14 cellular contexts compared by ENCODE assay signal in genomic region chr17:75684249-75684648, GRCh38. TPM values are rescaled to one million over a fixed set of nuclear protein-coding genes. Genes with fewer than 3 reads are reported as not detected.
DNase-seq lines count a peak whose midpoint lies in the region; ATAC-seq, FAIRE-seq and TF ChIP-seq lines count a peak whose summit lies in the region.
"Had no signal": no experiment of that assay in that cellular context is flagged by ENCODE, and none has a peak within 500 bp of the region (broad histone marks: within the 10 kb centered on the region; RNA-seq: fewer than 3 reads in every experiment).

No MANE protein-coding gene starts in this region.

- H3K27me3 Mint-ChIP-seq in CD4-positive, alpha-beta T cell = no peaks in the 10 kb centered on the region
- H3K27me3 Mint-ChIP-seq: stimulated activated naive CD8-positive, alpha-beta T cell treated with anti-CD3 and anti-CD28 coated beads, Interleukin-15, amount 100 ng/mL, for 72 hours had no signal

- no peak overlapping the region for H3K4me3 Mint-ChIP-seq in CD4-positive, alpha-beta T cell
- H3K4me3 Mint-ChIP-seq: endodermal cell; nephron; stimulated activated naive CD8-positive, alpha-beta T cell treated with anti-CD3 and anti-CD28 coated beads, Interleukin-15, amount 100 ng/mL, for 72 hours had no signal

- no peak overlapping the region for H2AFZ ChIP-seq in PC-9

- peak in 3 of 4 donors; percentile 36 to 49 (median 47) for ATAC-seq in pancreas
- no peak for ATAC-seq in CD4-positive, alpha-beta T cell (ENCODE audit: poor library complexity)
- ATAC-seq: stimulated activated naive CD8-positive, alpha-beta T cell treated with anti-CD3 and anti-CD28 coated beads, Interleukin-15, amount 100 ng/mL, for 72 hours had no signal

- H3K36me3 ChIP-seq in BLaER1 (peaks cover 43% of the 10 kb centered on the region), PC-9 (ENCODE audit: low read depth) (0 out of 2 replicates have a peak, but pooled peaks cover 4% of the 10 kb centered on the region), esophagus muscularis mucosa (peaks cover 0 to 33% (median 17%) of the 10 kb centered on the region in 4 donors), pancreas (no peaks in the 10 kb centered on the region)

- no peak for TF ChIP-seq CTCF in PC-9 (conservative IDR thresholded peaks at IDR 0.05)
- no peak for TF ChIP-seq CTCF in esophagus muscularis mucosa (IDR thresholded peaks at IDR 0.05)
- TF ChIP-seq CTCF in pancreas (IDR thresholded peaks at IDR 0.05) = no peak
- TF ChIP-seq CTCF in CD4-positive, alpha-beta T cell (IDR thresholded peaks at IDR 0.05) = no peak

- H3K27ac ChIP-seq in BLaER1 = peak overlapping the region; percentile 89
- peak overlapping the region; percentile 76 for H3K27ac ChIP-seq in PC-9
- H3K27ac ChIP-seq in esophagus muscularis mucosa (replicated peaks in 1 of 4) = peak overlapping the region in 3 of 4 donors; percentile 40 to 78 (median 68)
- peak overlapping the region in 2 of 4 donors; percentile 5 to 23 for H3K27ac ChIP-seq in pancreas
- H3K27ac ChIP-seq in CD4-positive, alpha-beta T cell (ENCODE audit: low read depth, low read length) = no peak overlapping the region

- H3K4me1 Mint-ChIP-seq in CD4-positive, alpha-beta T cell (ENCODE audit: low read depth) = peaks cover 52% of the 10 kb centered on the region
- H3K4me1 Mint-ChIP-seq: nephron had no signal

- no peak for DNase-seq in PC-9
- DNase-seq in esophagus muscularis mucosa (ENCODE audit: extremely low spot score) = no peak
- no peak for DNase-seq in pancreas
- no peak for DNase-seq in NCI-H2107 (lab: John Stamatoyannopoulos, UW)
- no peak for DNase-seq in NCI-H187 (lab: John Stamatoyannopoulos, UW)
- DNase-seq in NCI-H2227 treated with DMSO at 0.1 percent for 48 hours (lab: John Stamatoyannopoulos, UW) = no peak
- no peak for DNase-seq in CD4-positive, alpha-beta T cell
- DNase-seq: endodermal cell; GDM1; NK-92 treated with Interleukin-12 subunit alpha and Interleukin-12 subunit beta, amount 100 ng/mL, for 24 hours; stimulated activated CD4-positive, alpha-beta T cell treated with anti-CD3 and anti-CD28 coated beads, Interleukin-2, amount 100 ng/mL, for 24 hours; stimulated activated naive CD8-positive, alpha-beta T cell treated with anti-CD3 and anti-CD28 coated beads, Interleukin-15, amount 100 ng/mL, for 72 hours had no signal

- H3K4me3 ChIP-seq in BLaER1 (no peak overlapping the region), PC-9 (no peak overlapping the region), esophagus muscularis mucosa (no peak overlapping the region), pancreas (no peak overlapping the region)

- H3K9me2 ChIP-seq in PC-9 (ENCODE audit: insufficient read depth) = no peaks in the 10 kb centered on the region

- H3K9me3 ChIP-seq in BLaER1 (no peaks in the 10 kb centered on the region), PC-9 (ENCODE audit: insufficient read depth, low read depth) (no peaks in the 10 kb centered on the region), esophagus muscularis mucosa (no peaks in the 10 kb centered on the region), pancreas (no peaks in the 10 kb centered on the region)
- no peaks in the 10 kb centered on the region for H3K9me3 ChIP-seq in CD4-positive, alpha-beta T cell (ENCODE audit: control insufficient read depth, low read length)

- POLR2A ChIA-PET in PC-9 (lab: Charles Lee; ENCODE audit: unreplicated experiment) = interaction anchor here (0.5 to 2.3 kb wide), 4 partner anchors 30 to 135 kb away, joined by 3 to 27 read pairs (median 10); partner anchors contain the start of gene ITGB4
- POLR2A ChIA-PET in CD4-positive, alpha-beta T cell (lab: Charles Lee) = interaction anchor here (1.1 kb wide), 1 partner anchor 18 kb away, joined by 3 read pairs; the partner anchor contains the start of gene RECQL5

- H3K27ac Mint-ChIP-seq in CD4-positive, alpha-beta T cell = no peak overlapping the region
- H3K27ac Mint-ChIP-seq: nephron; stimulated activated naive CD8-positive, alpha-beta T cell treated with anti-CD3 and anti-CD28 coated beads, Interleukin-15, amount 100 ng/mL, for 72 hours had no signal

- H3F3A ChIP-seq in PC-9 (ENCODE audit: insufficient read depth, low read depth) = peaks cover 58% of the 10 kb centered on the region

- H3K27me3 ChIP-seq in BLaER1 (no peaks in the 10 kb centered on the region), PC-9 (ENCODE audit: insufficient read depth, low read depth) (no peaks in the 10 kb centered on the region), esophagus muscularis mucosa (no peaks in the 10 kb centered on the region), pancreas (no peaks in the 10 kb centered on the region)
- no peaks in the 10 kb centered on the region for H3K27me3 ChIP-seq in CD4-positive, alpha-beta T cell (ENCODE audit: control insufficient read depth, insufficient read depth, low read length)

- 0 out of 2 replicates have a peak, but pooled peaks cover 24% of the 10 kb centered on the region for H4K20me1 ChIP-seq in BLaER1
- H4K20me1 ChIP-seq in PC-9 (ENCODE audit: insufficient read depth) = no peaks in the 10 kb centered on the region

- CTCF ChIA-PET in PC-9 (lab: Charles Lee) = interaction anchor here (0.6 kb wide), 1 partner anchor 25 kb away, joined by 5 read pairs; no protein-coding TSS in a partner anchor
- CTCF ChIA-PET in CD4-positive, alpha-beta T cell (lab: Charles Lee) = interaction anchor here (1.7 kb wide), 1 partner anchor 63 kb away, joined by 6 read pairs; no protein-coding TSS in a partner anchor

- no peaks in the 10 kb centered on the region for H3K9me3 Mint-ChIP-seq in CD4-positive, alpha-beta T cell
- H3K9me3 Mint-ChIP-seq: endodermal cell; nephron; stimulated activated naive CD8-positive, alpha-beta T cell treated with anti-CD3 and anti-CD28 coated beads, Interleukin-15, amount 100 ng/mL, for 72 hours had no signal

- H3K4me2 ChIP-seq in BLaER1 (peak overlapping the region; percentile 85), PC-9 (peak overlapping the region; percentile 50)

- peaks cover 62% of the 10 kb centered on the region for H3K4me1 ChIP-seq in BLaER1
- H3K4me1 ChIP-seq in PC-9 (replicated peaks; ENCODE audit: insufficient read depth) = peaks cover 88% of the 10 kb centered on the region
- peaks cover 67 to 84% (median 75%) of the 10 kb centered on the region in 4 donors for H3K4me1 ChIP-seq in esophagus muscularis mucosa
- H3K4me1 ChIP-seq in pancreas = peaks cover 0 to 18% (median 0%) of the 10 kb centered on the region in 3 donors

- H3K9ac ChIP-seq in BLaER1 = peak overlapping the region; percentile 75; the same call in 1 of the 2 replicates

- H3K79me2 ChIP-seq in PC-9 (ENCODE audit: low read depth) = peaks cover 70% of the 10 kb centered on the region

- no peak for FAIRE-seq in pancreas (lab: Jason Lieb, UNC)

- TF ChIP-seq POLR2A in esophagus muscularis mucosa (IDR thresholded peaks at IDR 0.05; ENCODE audit: low read depth) = no peak

- BruUV-seq in PC-9 (replicated peaks; lab: Mats Ljungman, UMichigan) = TSS peak; percentile 77

- 94% methylated on average over 5 of the region's 5 CpGs for WGBS in esophagus muscularis mucosa
- WGBS in pancreas, 2 donors = 88 to 94% methylated on average over 5 of the region's 5 CpGs

- peaks cover 55% of the 10 kb centered on the region for H3K36me3 Mint-ChIP-seq in CD4-positive, alpha-beta T cell (ENCODE audit: low read depth)

- no peak for TF ChIP-seq EP300 in esophagus muscularis mucosa (IDR thresholded peaks at IDR 0.05)

- intact Hi-C loops in PC-9 (cut with micrococcal nuclease; ENCODE audit: unreplicated experiment) (loop anchor here (2.0 kb wide), 1 partner anchor 193 kb away; no protein-coding TSS in a partner anchor), esophagus muscularis mucosa (cut with DNase I) (no loop called here), pancreas (cut with DNase I) (no loop called here)
- intact Hi-C loops in CD4-positive, alpha-beta T cell (cut with DNase I, micrococcal nuclease) = no loop called here

RNA-seq across cellular contexts. Expression of gene SAP30BP, which starts 17.1 kb away (rescaled TPM):
- total RNA-seq in PC-9 (2021) = 79.5 and 80.3 TPM in 2 replicates
- 10 to 100 TPM; 50.3 to 81.3 (median 77.6) TPM for total RNA-seq in esophagus muscularis mucosa
- 10 to 100 TPM; 22.4 to 45.3 (median 37.0) TPM for total RNA-seq in pancreas
- 100 to 1,000 TPM in 1 of 2 donors, 10 to 100 TPM in 1; 81.8 to 106 TPM for polyA plus RNA-seq in pancreas
- 100 to 1,000 TPM; 209 to 227 TPM for total RNA-seq in CD4-positive, alpha-beta T cell

RNA-seq across cellular contexts. Expression of gene RECQL5, which starts 17.3 kb away (rescaled TPM):
- total RNA-seq in PC-9 (2021) (41.0 and 44.2 TPM in 2 replicates), esophagus muscularis mucosa (10 to 100 TPM in 3 of 4 donors, 1 to 10 TPM in 1; 6.3 to 14.7 (median 11.9) TPM), pancreas (10 to 100 TPM in 4 of 6 donors, 1 to 10 TPM in 2; 8.7 to 29.4 (median 12.8) TPM)
- 10 to 100 TPM; 54.3 to 65.2 TPM for polyA plus RNA-seq in pancreas
- total RNA-seq in CD4-positive, alpha-beta T cell = 10 to 100 TPM; 16.4 to 17.7 TPM

RNA-seq across cellular contexts. Expression of gene ITGB4, which starts 37.0 kb away (rescaled TPM):
- total RNA-seq in PC-9 (2021) (448 and 461 TPM in 2 replicates), esophagus muscularis mucosa (10 to 100 TPM; 36.5 to 57.4 (median 46.6) TPM), pancreas (10 to 100 TPM; 16.4 to 50.5 (median 20.3) TPM)
- polyA plus RNA-seq in pancreas = 10 to 100 TPM; 23.0 to 25.2 TPM
- total RNA-seq in CD4-positive, alpha-beta T cell = 1 to 10 TPM in 1 of 2 experiments, under 1 TPM in 1; 0.81 to 1.3 TPM

RNA-seq across cellular contexts. Expression of gene SMIM5, which starts 51.0 kb away (rescaled TPM):
- total RNA-seq in PC-9 (2021) = 0.31 and 0.40 TPM in 2 replicates
- total RNA-seq in esophagus muscularis mucosa = 1 to 10 TPM; 4.3 to 6.6 (median 5.6) TPM
- 1 to 10 TPM in 1 of 6 donors, under 1 TPM in 5; 0.55 to 1.2 (median 0.82) TPM for total RNA-seq in pancreas
- 10 to 100 TPM in 1 of 2 donors, 1 to 10 TPM in 1; 6.3 to 15.3 TPM for polyA plus RNA-seq in pancreas
- 1 to 10 TPM in 1 of 2 experiments, under 1 TPM in 1; 0.75 to 1.3 TPM for total RNA-seq in CD4-positive, alpha-beta T cell

Comparison
In these comparisons a context has a peak if more than half of its experiments do, and no peak if none do; other contexts are left out.
1. RNA of gene ITGB4, which starts 37.0 kb away (total RNA-seq): 448 to 461 TPM in PC-9, 36.5 to 57.4 TPM in esophagus muscularis mucosa and 16.4 to 50.5 TPM in pancreas; 0.81 to 1.3 TPM in CD4-positive, alpha-beta T cell; every median in the first group is over 4 times any median in the second.